8 cellular contexts compared by ENCODE assay signal in the genomic region with DNA sequence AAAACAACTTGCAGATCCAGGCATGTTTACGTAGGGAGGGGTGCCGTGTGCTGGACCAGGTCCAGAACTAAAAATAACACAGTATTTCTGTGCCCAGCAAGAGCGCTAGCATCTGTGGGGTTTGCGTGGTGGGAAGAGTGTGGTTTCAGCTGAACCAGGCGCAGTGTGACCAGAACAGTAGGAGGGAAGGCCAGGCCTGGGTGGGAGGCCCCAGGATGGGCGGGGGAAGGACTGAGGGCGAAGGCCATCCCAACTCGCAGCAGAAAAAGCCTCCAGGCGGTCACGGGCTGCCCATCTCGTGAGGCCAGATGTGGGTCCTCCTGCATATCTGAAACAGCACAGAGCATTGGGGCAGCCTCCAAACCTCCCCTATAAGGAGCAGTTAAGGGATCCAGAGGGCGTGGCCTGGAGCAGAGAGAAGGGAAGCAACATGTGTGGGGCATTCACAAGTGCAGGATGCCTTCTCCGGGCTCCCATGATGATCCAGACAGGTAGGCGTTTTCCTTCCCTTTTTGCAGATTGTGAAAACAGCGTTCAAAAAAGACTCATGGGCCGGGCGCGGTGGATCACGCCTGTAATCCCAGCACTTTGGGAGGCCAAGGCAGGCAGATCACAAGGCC. TPM values are rescaled to one million over a fixed set of nuclear protein-coding genes. Genes with fewer than 3 reads are reported as not detected.
DNase-seq lines count a peak whose midpoint lies in the region; ATAC-seq, FAIRE-seq and TF ChIP-seq lines count a peak whose summit lies in the region.
"Had no signal": no experiment of that assay in that cellular context is flagged by ENCODE, and none has a peak within 500 bp of the region (broad histone marks: within the 10 kb centered on the region; RNA-seq: fewer than 3 reads in every experiment).

No MANE protein-coding gene starts in this region.

- POLR2A ChIA-PET in GM12878 (lab: Charles Lee) = no interaction called here

- CTCF ChIA-PET in GM12878 (lab: Yijun Ruan, JAX) = no interaction called here

- TF ChIP-seq CTCF in GM12878 (IDR thresholded peaks at IDR 0.05 in 2 of 3, conservative IDR thresholded peaks at IDR 0.05 in 1 of 3; ENCODE audit: control insufficient read depth in 2 of 3, extremely low read depth in 1 of 3, insufficient read depth in 1 of 3, low read depth in 3 of 3, low read length in 3 of 3) (no peak), left lung (IDR thresholded peaks at IDR 0.05) (no peak), thyroid gland (IDR thresholded peaks at IDR 0.05) (no peak)

- H3K27me3 ChIP-seq in GM12878 (replicated peaks in 1 of 2; ENCODE audit: control insufficient read depth in 2 of 2, insufficient read depth in 2 of 2, low read length in 1 of 2) = peaks cover 3 to 5% of the 10 kb centered on the region in 2 experiments
- no peaks in the 10 kb centered on the region for H3K27me3 ChIP-seq in left lung
- no peaks in the 10 kb centered on the region for H3K27me3 ChIP-seq in thyroid gland

- DNase-seq in LoVo (ENCODE audit: low spot score) = peak; percentile 84
- DNase-seq in GM12878 (ENCODE audit: low read depth, low spot score) = no peak
- DNase-seq in left lung = peak; percentile 79 to 82
- DNase-seq in thyroid gland = peak; percentile 52 to 67
- no peak for DNase-seq in activated CD8-positive, alpha-beta memory T cell treated with anti-CD3 and anti-CD28 coated beads, Interleukin-2, amount 50 U/mL, for 48 hours
- DNase-seq in NCI-H774 (lab: John Stamatoyannopoulos, UW) = no peak
- DNase-seq: activated T-cell treated with anti-CD3 and anti-CD28 coated beads, Interleukin-2, amount 50 U/mL, for 48 hours had no signal

- no peak overlapping the region for H2AFZ ChIP-seq in GM12878 (ENCODE audit: control insufficient read depth, low read depth, low read length)

- no peaks in the 10 kb centered on the region; the same call in 2 of the 3 replicates for H3K9me3 ChIP-seq in GM12878 (replicated peaks; ENCODE audit: control insufficient read depth, insufficient read depth, low read length)
- H3K9me3 ChIP-seq in left lung = no peaks in the 10 kb centered on the region
- H3K9me3 ChIP-seq in thyroid gland = no peaks in the 10 kb centered on the region

- H3K27ac ChIP-seq in GM12878 (ENCODE audit: control insufficient read depth, insufficient read depth) = no peak overlapping the region
- peak overlapping the region; percentile 54 to 84 for H3K27ac ChIP-seq in left lung
- H3K27ac ChIP-seq in thyroid gland = peak overlapping the region; percentile 72 to 79 (median 73)

- no peaks in the 10 kb centered on the region for H3K36me3 ChIP-seq in GM12878 (ENCODE audit: control insufficient read depth in 2 of 2, insufficient read depth in 2 of 2, low read length in 1 of 2)
- no peaks in the 10 kb centered on the region for H3K36me3 ChIP-seq in left lung
- H3K36me3 ChIP-seq in thyroid gland = no peaks in the 10 kb centered on the region

- RAD21 ChIA-PET in GM12878 (lab: Charles Lee; ENCODE audit: unreplicated experiment) = no interaction called here

- intact Hi-C loops in GM12878 (cut with micrococcal nuclease; ENCODE audit: unreplicated experiment) (no loop called here), left lung (cut with DNase I) (loop anchor here in 1 of 2 donors (10.0 kb wide), 1 partner anchor 108 kb away; no protein-coding TSS in a partner anchor), thyroid gland (cut with DNase I) (no loop called here)

- no peak overlapping the region for H3K4me2 ChIP-seq in GM12878 (ENCODE audit: control insufficient read depth, insufficient read depth)

- FAIRE-seq in GM12878 (lab: Jason Lieb, UNC) = no peak

- no peaks in the 10 kb centered on the region for H4K20me1 ChIP-seq in GM12878 (ENCODE audit: control insufficient read depth, insufficient read depth)

- TF ChIP-seq EP300 in GM12878 (IDR thresholded peaks at IDR 0.05; ENCODE audit: borderline replicate concordance in 1 of 2, control insufficient read depth in 1 of 2, low read depth in 2 of 2, low read length in 2 of 2) = no peak

- ATAC-seq in GM12878 (peak; percentile 21; the same call in 1 of the 3 replicates), left lung (peak; percentile 72), HG03571 (IDR thresholded peaks at IDR 0.05; ENCODE audit: unreplicated experiment) (no peak)

- no TSS peak for BruUV-seq in GM12878 (replicated peaks; lab: Mats Ljungman, UMichigan)

- in situ Hi-C loops in GM12878 (cut with MboI) = no loop called here

- H3K4me3 ChIP-seq in GM12878 (no peak overlapping the region), left lung (no peak overlapping the region), thyroid gland (replicated peaks in 1 of 3) (no peak overlapping the region)

- SMC1A ChIA-PET in GM12878 (lab: Charles Lee; ENCODE audit: uncharacterized antibody, unreplicated experiment) = no interaction called here

- no peak for TF ChIP-seq RAD21 in GM12878 (IDR thresholded peaks at IDR 0.05; ENCODE audit: insufficient read depth, low read depth, low read length)

- H3K4me1 ChIP-seq in GM12878 (ENCODE audit: control insufficient read depth, insufficient read depth, low read length) = peaks cover 12% of the 10 kb centered on the region
- peaks cover 24 to 55% of the 10 kb centered on the region in 2 donors for H3K4me1 ChIP-seq in left lung
- H3K4me1 ChIP-seq in thyroid gland = peaks cover 16 to 40% of the 10 kb centered on the region in 2 donors

- no peaks in the 10 kb centered on the region for H3K79me2 ChIP-seq in GM12878 (ENCODE audit: control insufficient read depth, insufficient read depth, low read length)

- no peak overlapping the region for H3K9ac ChIP-seq in GM12878 (ENCODE audit: control insufficient read depth, insufficient read depth, low read length)

- TF ChIP-seq POLR2A in GM12878 (IDR thresholded peaks at IDR 0.05; ENCODE audit: low read depth, low read length) (no peak), thyroid gland (IDR thresholded peaks at IDR 0.05) (no peak)

- WGBS in GM12878 (ENCODE audit: insufficient coverage, insufficient replicate concordance, low lambda C conversion rate, missing lambda C conversion rate) = 58% methylated on average over 19 of the region's 19 CpGs
- 46 to 50% methylated on average over 16 to 19 of the region's 19 CpGs for WGBS in thyroid gland, 2 donors

TF ChIP-seq in GM12878, 131 proteins besides CTCF, POLR2A, EP300 and RAD21 (continues in another document):
- TF ChIP-seq TCF12 (IDR thresholded peaks at IDR 0.05; ENCODE audit: low read depth, low read length) = no peak
- TF ChIP-seq NFXL1 (IDR thresholded peaks at IDR 0.05; ENCODE audit: borderline replicate concordance) = no peak
- TF ChIP-seq PBX3 (IDR thresholded peaks at IDR 0.05; ENCODE audit: insufficient replicate concordance, low read depth, low read length) = no peak
- TF ChIP-seq JUND (IDR thresholded peaks at IDR 0.05; ENCODE audit: low read depth, low read length) = no peak
- TF ChIP-seq CEBPB (IDR thresholded peaks at IDR 0.05; ENCODE audit: borderline replicate concordance in 1 of 2, low read depth in 2 of 2, low read length in 2 of 2) = no peak

RNA-seq across cellular contexts. Expression of gene CD9, which starts 17.8 kb away (rescaled TPM):
- total RNA-seq in GM12878 (2013; cell fraction: nucleolus; rRNA removed) = 23.0 and 25.8 TPM in 2 replicates
- 7.2 and 8.6 TPM in 2 replicates for total RNA-seq in GM12878 (2014; rRNA removed)
- 7.5 and 7.6 TPM in 2 replicates for total RNA-seq in GM12878 (2014; rRNA removed; fragmentation: Illumina TruSeq; extraction: Trizol)
- 7.9 and 8.3 TPM in 2 replicates for total RNA-seq in GM12878 (2021)
- polyA plus RNA-seq in GM12878 (2011; ENCODE audit: low read depth) = 0.46 TPM
- polyA plus RNA-seq in GM12878 (2011; rRNA removed) = 29.9 and 33.1 TPM in 2 replicates
- polyA plus RNA-seq in GM12878 (2011; cell fraction: cytosol; rRNA removed) = 20.0 and 26.2 TPM in 2 replicates
- 11.2 and 13.3 TPM in 2 replicates for polyA plus RNA-seq in GM12878 (2011; cell fraction: nucleus; rRNA removed)
- 0.14 and 0.84 TPM in 2 replicates for polyA plus RNA-seq in GM12878 (2012)
- 8.6 and 20.3 TPM in 2 replicates for polyA plus RNA-seq in GM12878 (2014; fragmentation: Illumina TruSeq; extraction: Trizol)
- polyA plus RNA-seq in GM12878 (2014; fragmentation: Nextera tagmentation; extraction: Ambion mirVana) = 10 to 100 TPM in 1 of 2 experiments, 1 to 10 TPM in 1; 4.8 to 11.2 TPM
- 12.6 and 15.6 TPM in 2 replicates for polyA plus RNA-seq in GM12878 (2014; rRNA removed)
- polyA plus RNA-seq in GM12878 (2016; fragmentation: Nextera tagmentation; extraction: Ambion mirVana) = 10 to 100 TPM; 10.9 to 11.7 TPM
- 17.7 and 21.8 TPM in 2 replicates for polyA minus RNA-seq in GM12878 (2011; rRNA and poly(A)+ RNA removed)
- polyA minus RNA-seq in GM12878 (2011; cell fraction: cytosol; rRNA and poly(A)+ RNA removed) = 6.4 and 9.1 TPM in 2 replicates
- polyA minus RNA-seq in GM12878 (2011; cell fraction: nucleus; rRNA and poly(A)+ RNA removed) = 2.8 and 5.3 TPM in 2 replicates
- 100 to 1,000 TPM; 416 to 512 TPM for total RNA-seq in left lung
- total RNA-seq in thyroid gland = 100 to 1,000 TPM; 367 to 494 (median 375) TPM

RNA-seq across cellular contexts. Expression of gene VWF, which starts 57.9 kb away (rescaled TPM):
- total RNA-seq in GM12878 (2013; cell fraction: nucleolus; rRNA removed) = 0.12 and 0.65 TPM in 2 replicates
- total RNA-seq in GM12878 (2014; rRNA removed) (0.16 TPM in 1 of 2 replicates, not detected in the other), GM12878 (2014; rRNA removed; fragmentation: Illumina TruSeq; extraction: Trizol) (not detected in 2 replicates), GM12878 (2021) (0.23 and 0.53 TPM in 2 replicates), left lung (100 to 1,000 TPM; 254 to 401 TPM), thyroid gland (100 to 1,000 TPM in 2 of 4 donors, 10 to 100 TPM in 2; 54.3 to 169 (median 98.5) TPM)
- not detected for polyA plus RNA-seq in GM12878 (2011; ENCODE audit: low read depth)
- polyA plus RNA-seq in GM12878 (2011; rRNA removed) (0.08 TPM in 1 of 2 replicates, not detected in the other), GM12878 (2014; fragmentation: Illumina TruSeq; extraction: Trizol) (not detected in 2 replicates), GM12878 (2014; fragmentation: Nextera tagmentation; extraction: Ambion mirVana) (not detected), GM12878 (2014; rRNA removed) (not detected in 2 replicates), GM12878 (2016; fragmentation: Nextera tagmentation; extraction: Ambion mirVana) (not detected)
- polyA plus RNA-seq in GM12878 (2011; cell fraction: cytosol; rRNA removed) = 0.01 and 0.03 TPM in 2 replicates
- polyA plus RNA-seq in GM12878 (2011; cell fraction: nucleus; rRNA removed) = 0.04 and 0.07 TPM in 2 replicates
- not detected in 2 replicates for polyA plus RNA-seq in GM12878 (2012)
- polyA minus RNA-seq in GM12878 (2011; rRNA and poly(A)+ RNA removed) = 0.10 TPM in 1 of 2 replicates, not detected in the other
- polyA minus RNA-seq in GM12878 (2011; cell fraction: cytosol; rRNA and poly(A)+ RNA removed) = 0.13 TPM in 1 of 2 replicates, not detected in the other
- polyA minus RNA-seq in GM12878 (2011; cell fraction: nucleus; rRNA and poly(A)+ RNA removed) = 0.12 TPM in 1 of 2 replicates, not detected in the other

Comparison
In these comparisons a context has a peak if more than half of its experiments do, and no peak if none do; other contexts are left out.
1. DNase-seq: peak in LoVo (single experiment), left lung (2 of 2) and thyroid gland (2 of 2); none in GM12878 (single experiment), activated CD8-positive, alpha-beta memory T cell treated with anti-CD3 and anti-CD28 coated beads, Interleukin-2, amount 50 U/mL, for 48 hours (single experiment) and NCI-H774 (single experiment).
2. RNA of gene CD9, which starts 17.8 kb away (total RNA-seq): 416 to 512 TPM in left lung and 367 to 494 TPM in thyroid gland; 7.2 to 25.8 TPM in GM12878; every median in the first group is over 10 times any median in the second.
3. RNA of gene VWF, which starts 57.9 kb away (total RNA-seq): 254 to 401 TPM in left lung and 54.3 to 169 TPM in thyroid gland; 0.12 to 0.65 TPM in GM12878; every median in the first group is over 10 times any median in the second.